In genomic region chr17:76150712-76151622, GRCh38 we compare ENCODE assay signal across 21 cellular contexts. TPM values are rescaled to one million over a fixed set of nuclear protein-coding genes. Genes with fewer than 3 reads are reported as not detected.
DNase-seq lines count a peak whose midpoint lies in the region; TF ChIP-seq lines count a peak whose summit lies in the region.
"Had no signal": no experiment of that assay in that cellular context is flagged by ENCODE, and none has a peak within 500 bp of the region (broad histone marks: within the 10 kb centered on the region; RNA-seq: fewer than 3 reads in every experiment).

No MANE protein-coding gene starts in this region.

- peaks cover 30% of the 10 kb centered on the region for H3K4me1 Mint-ChIP-seq in activated CD4-positive, alpha-beta T cell treated with anti-CD3 and anti-CD28 coated beads, Interleukin-2, amount 10 ng/mL, durations not matched to agents 24 days and 14 days
- peaks cover 23% of the 10 kb centered on the region for H3K4me1 Mint-ChIP-seq in endodermal cell
- H3K4me1 Mint-ChIP-seq in activated T-helper 2 cell treated with anti-CD3 and anti-CD28 coated beads, Interferon-gamma antibody, Interleukin-2, Interleukin-4, amounts not matched to agents 10 μg/mL and 5 μg/mL and 100 μg/mL, durations not matched to agents 14 hours and 24 hours and 36 hours (ENCODE audit: low read depth) = peaks cover 17% of the 10 kb centered on the region

- H3K27ac ChIP-seq in OCI-LY3 (ENCODE audit: low read length) = no peak overlapping the region; the same call in 1 of the 2 replicates
- H3K27ac ChIP-seq in endodermal cell (ENCODE audit: low read depth, low read length) = no peak overlapping the region
- H3K27ac ChIP-seq in prostate gland = peak overlapping the region; percentile 45
- H3K27ac ChIP-seq: thoracic aorta had no signal

- no peak overlapping the region for H3K4me3 Mint-ChIP-seq in activated CD4-positive, alpha-beta T cell treated with anti-CD3 and anti-CD28 coated beads, Interleukin-2, amount 10 ng/mL, durations not matched to agents 24 days and 14 days
- H3K4me3 Mint-ChIP-seq in endodermal cell = no peak overlapping the region
- no peak overlapping the region for H3K4me3 Mint-ChIP-seq in activated T-helper 2 cell treated with anti-CD3 and anti-CD28 coated beads, Interferon-gamma antibody, Interleukin-2, Interleukin-4, amounts not matched to agents 10 μg/mL and 5 μg/mL and 100 μg/mL, durations not matched to agents 14 hours and 24 hours and 36 hours (ENCODE audit: low read depth)
- H3K4me3 Mint-ChIP-seq: B cell had no signal

- H3K4me2 ChIP-seq in OCI-LY3 (ENCODE audit: low read length) = peak overlapping the region; percentile 37
- H3K4me2 ChIP-seq: smooth muscle cell had no signal

- H3K27ac Mint-ChIP-seq in activated CD4-positive, alpha-beta T cell treated with anti-CD3 and anti-CD28 coated beads, Interleukin-2, amount 10 ng/mL, durations not matched to agents 24 days and 14 days = peak overlapping the region; percentile 14
- H3K27ac Mint-ChIP-seq in endodermal cell = no peak overlapping the region
- no peak overlapping the region for H3K27ac Mint-ChIP-seq in activated T-helper 2 cell treated with anti-CD3 and anti-CD28 coated beads, Interferon-gamma antibody, Interleukin-2, Interleukin-4, amounts not matched to agents 10 μg/mL and 5 μg/mL and 100 μg/mL, durations not matched to agents 14 hours and 24 hours and 36 hours
- H3K27ac Mint-ChIP-seq: B cell had no signal

- no peak for TF ChIP-seq POLR2A in prostate gland (IDR thresholded peaks at IDR 0.05)

- WGBS in endodermal cell (ENCODE audit: insufficient coverage in 1 of 2, insufficient read length in 1 of 2), 2 experiments = 92 to 95% methylated on average over 14 to 23 of the region's 23 CpGs
- WGBS in prostate gland = 64% methylated on average over 23 of the region's 23 CpGs

- peak overlapping the region; percentile 52; the same call in 1 of the 2 replicates for H2AFZ ChIP-seq in OCI-LY3 (ENCODE audit: low read depth, low read length)

- H3K27me3 Mint-ChIP-seq in activated CD4-positive, alpha-beta T cell treated with anti-CD3 and anti-CD28 coated beads, Interleukin-2, amount 10 ng/mL, durations not matched to agents 24 days and 14 days = no peaks in the 10 kb centered on the region
- H3K27me3 Mint-ChIP-seq in endodermal cell (ENCODE audit: insufficient read depth) = peaks cover 3% of the 10 kb centered on the region
- no peaks in the 10 kb centered on the region for H3K27me3 Mint-ChIP-seq in activated T-helper 2 cell treated with anti-CD3 and anti-CD28 coated beads, Interferon-gamma antibody, Interleukin-2, Interleukin-4, amounts not matched to agents 10 μg/mL and 5 μg/mL and 100 μg/mL, durations not matched to agents 14 hours and 24 hours and 36 hours (ENCODE audit: low read depth)
- H3K27me3 Mint-ChIP-seq: B cell had no signal

- DNase-seq in activated CD4-positive, alpha-beta T cell treated with anti-CD3 and anti-CD28 coated beads, Interleukin-2, amount 10 ng/mL, durations not matched to agents 24 days and 14 days = no peak
- DNase-seq in activated CD4-positive, alpha-beta T cell treated with anti-CD3 and anti-CD28 coated beads, Interleukin-2, amount 50 U/mL, for 4 hours = no peak
- DNase-seq in endodermal cell (peak; percentile 42), prostate gland (ENCODE audit: low spot score) (peak; percentile 60), DMS114 treated with DMSO at 0.1 percent for 48 hours (lab: John Stamatoyannopoulos, UW; ENCODE audit: unreplicated experiment) (no peak)
- DNase-seq in activated T-helper 2 cell treated with anti-CD3 and anti-CD28 coated beads, Interferon-gamma antibody, Interleukin-2, Interleukin-4, amounts not matched to agents 10 μg/mL and 5 μg/mL and 100 μg/mL, durations not matched to agents 14 hours and 24 hours and 36 hours (ENCODE audit: low spot score) = no peak
- DNase-seq in activated effector memory CD4-positive, alpha-beta T cell treated with anti-CD3 and anti-CD28 coated beads, Interleukin-2, amount 50 U/mL, for 16 hours = no peak
- DNase-seq: 8988T; anterior cingulate cortex; DMS 273 treated with DMSO at 0.1 percent for 48 hours; NCI-H1417 treated with DMSO at 0.1 percent for 48 hours; NCI-H774; stimulated activated CD4-positive, alpha-beta T cell treated with anti-CD3 and anti-CD28 coated beads, Interleukin-4, amount 100 ng/mL, for 4 hours; T1000 had no signal

- no peaks in the 10 kb centered on the region for H3K79me2 ChIP-seq in OCI-LY3 (ENCODE audit: low read length)

- H4K20me1 ChIP-seq in OCI-LY3 (ENCODE audit: insufficient read depth, low read length) = no peaks in the 10 kb centered on the region

- no peaks in the 10 kb centered on the region for H3K9me3 Mint-ChIP-seq in activated CD4-positive, alpha-beta T cell treated with anti-CD3 and anti-CD28 coated beads, Interleukin-2, amount 10 ng/mL, durations not matched to agents 24 days and 14 days
- H3K9me3 Mint-ChIP-seq in endodermal cell = no peaks in the 10 kb centered on the region
- H3K9me3 Mint-ChIP-seq in activated T-helper 2 cell treated with anti-CD3 and anti-CD28 coated beads, Interferon-gamma antibody, Interleukin-2, Interleukin-4, amounts not matched to agents 10 μg/mL and 5 μg/mL and 100 μg/mL, durations not matched to agents 14 hours and 24 hours and 36 hours = no peaks in the 10 kb centered on the region

- intact Hi-C loops in activated CD4-positive, alpha-beta T cell treated with anti-CD3 and anti-CD28 coated beads, Interleukin-2, amount 10 ng/mL, durations not matched to agents 24 days and 14 days (cut with micrococcal nuclease) = no loop called here
- intact Hi-C loops in prostate gland (cut with DNase I) = no loop called here
- intact Hi-C loops in activated T-helper 2 cell treated with anti-CD3 and anti-CD28 coated beads, Interferon-gamma antibody, Interleukin-2, Interleukin-4, amounts not matched to agents 10 μg/mL and 5 μg/mL and 100 μg/mL, durations not matched to agents 14 hours and 24 hours and 36 hours (cut with micrococcal nuclease) = no loop called here

- H3K9me3 ChIP-seq in OCI-LY3 (ENCODE audit: insufficient read depth, low read length) (no peaks in the 10 kb centered on the region), endodermal cell (ENCODE audit: control insufficient read depth, low read length) (no peaks in the 10 kb centered on the region), prostate gland (no peaks in the 10 kb centered on the region)
- H3K9me3 ChIP-seq: thoracic aorta had no signal

- H3K9ac ChIP-seq in OCI-LY3 (ENCODE audit: low read length) = peak overlapping the region; percentile 24; the same call in 1 of the 2 replicates
- no peak overlapping the region for H3K9ac ChIP-seq in endodermal cell (ENCODE audit: extremely low read depth, low read length, poor library complexity, severe bottlenecking)

- H3K27me3 ChIP-seq in OCI-LY3 (ENCODE audit: low read depth, low read length) (peaks cover 5% of the 10 kb centered on the region; the same call in 1 of the 2 replicates), endodermal cell (ENCODE audit: control insufficient read depth, insufficient read depth, low read length, poor library complexity, severe bottlenecking) (no peaks in the 10 kb centered on the region), prostate gland (replicated peaks; ENCODE audit: insufficient read depth) (no peaks in the 10 kb centered on the region)

- H3K36me3 ChIP-seq in OCI-LY3 (replicated peaks; ENCODE audit: low read depth, low read length) (no peaks in the 10 kb centered on the region), endodermal cell (ENCODE audit: control insufficient read depth, insufficient read depth, low read length) (no peaks in the 10 kb centered on the region), prostate gland (no peaks in the 10 kb centered on the region)
- H3K36me3 ChIP-seq: thoracic aorta had no signal

- no peak for TF ChIP-seq CTCF in OCI-LY3 (IDR thresholded peaks at IDR 0.05; ENCODE audit: low read depth, low read length)
- no peak for TF ChIP-seq CTCF in endodermal cell (conservative IDR thresholded peaks at IDR 0.05)
- no peak for TF ChIP-seq CTCF in prostate gland (IDR thresholded peaks at IDR 0.05)

- H3K4me3 ChIP-seq in OCI-LY3 (ENCODE audit: low read length) (no peak overlapping the region), endodermal cell (ENCODE audit: low read length) (no peak overlapping the region), prostate gland (no peak overlapping the region)
- H3K4me3 ChIP-seq: smooth muscle cell, thoracic aorta had no signal

- H3K4me1 ChIP-seq in OCI-LY3 (ENCODE audit: low read length) = peaks cover 14% of the 10 kb centered on the region
- no peaks in the 10 kb centered on the region for H3K4me1 ChIP-seq in endodermal cell (ENCODE audit: control insufficient read depth, insufficient read depth, low read length)
- H3K4me1 ChIP-seq in prostate gland (replicated peaks) = peaks cover 4% of the 10 kb centered on the region

- H3K36me3 Mint-ChIP-seq in activated CD4-positive, alpha-beta T cell treated with anti-CD3 and anti-CD28 coated beads, Interleukin-2, amount 10 ng/mL, durations not matched to agents 24 days and 14 days (ENCODE audit: low read depth) = peaks cover 46% of the 10 kb centered on the region
- H3K36me3 Mint-ChIP-seq in endodermal cell (ENCODE audit: low read depth) = no peaks in the 10 kb centered on the region
- H3K36me3 Mint-ChIP-seq in activated T-helper 2 cell treated with anti-CD3 and anti-CD28 coated beads, Interferon-gamma antibody, Interleukin-2, Interleukin-4, amounts not matched to agents 10 μg/mL and 5 μg/mL and 100 μg/mL, durations not matched to agents 14 hours and 24 hours and 36 hours (ENCODE audit: low read depth) = peaks cover 28% of the 10 kb centered on the region

RNA-seq across cellular contexts. Expression of gene FOXJ1, which starts 9.9 kb away (rescaled TPM):
- 0.07 and 0.35 TPM in 2 replicates for total RNA-seq in activated CD4-positive, alpha-beta T cell treated with anti-CD3 and anti-CD28 coated beads, Interleukin-2, amount 10 ng/mL, durations not matched to agents 24 days and 14 days
- total RNA-seq in endodermal cell (10 to 100 TPM; 17.8 to 23.6 TPM), prostate gland (10 to 100 TPM in 1 of 2 donors, under 1 TPM in 1; 0.55 to 11.2 TPM)
- 12.3 TPM for polyA plus RNA-seq in endodermal cell (2013, experiment 1 of 2)
- polyA plus RNA-seq in endodermal cell (2013, experiment 2 of 2) = 12.8 TPM
- total RNA-seq in activated T-helper 2 cell treated with anti-CD3 and anti-CD28 coated beads, Interferon-gamma antibody, Interleukin-2, Interleukin-4, amounts not matched to agents 10 μg/mL and 5 μg/mL and 100 μg/mL, durations not matched to agents 14 hours and 24 hours and 36 hours = 0.11 TPM in 2 replicates
- total RNA-seq: fibroblast of lung, lung microvascular endothelial cell, SK-MEL-5, smooth muscle cell, thoracic aorta had no signal
- polyA plus RNA-seq: fibroblast of lung, smooth muscle cell had no signal

RNA-seq across cellular contexts. Expression of gene EXOC7, which starts 47.4 kb away (rescaled TPM):
- 104 and 108 TPM in 2 replicates for total RNA-seq in activated CD4-positive, alpha-beta T cell treated with anti-CD3 and anti-CD28 coated beads, Interleukin-2, amount 10 ng/mL, durations not matched to agents 24 days and 14 days
- 100 to 1,000 TPM; 159 to 187 TPM for total RNA-seq in endodermal cell
- polyA plus RNA-seq in endodermal cell (2013, experiment 1 of 2) = 83.1 TPM
- polyA plus RNA-seq in endodermal cell (2013, experiment 2 of 2) = 82.3 TPM
- total RNA-seq in prostate gland = 100 to 1,000 TPM; 136 to 159 TPM
- 103 and 110 TPM in 2 replicates for total RNA-seq in activated T-helper 2 cell treated with anti-CD3 and anti-CD28 coated beads, Interferon-gamma antibody, Interleukin-2, Interleukin-4, amounts not matched to agents 10 μg/mL and 5 μg/mL and 100 μg/mL, durations not matched to agents 14 hours and 24 hours and 36 hours

Comparison
In these comparisons a context has a peak if more than half of its experiments do, and no peak if none do; other contexts are left out.
1. DNase-seq: peak in endodermal cell (single experiment) and prostate gland (single experiment); none in activated CD4-positive, alpha-beta T cell treated with anti-CD3 and anti-CD28 coated beads, Interleukin-2, amount 10 ng/mL, durations not matched to agents 24 days and 14 days (single experiment), activated CD4-positive, alpha-beta T cell treated with anti-CD3 and anti-CD28 coated beads, Interleukin-2, amount 50 U/mL, for 4 hours (0 of 2), DMS114 treated with DMSO at 0.1 percent for 48 hours (single experiment), activated T-helper 2 cell treated with anti-CD3 and anti-CD28 coated beads, Interferon-gamma antibody, Interleukin-2, Interleukin-4, amounts not matched to agents 10 μg/mL and 5 μg/mL and 100 μg/mL, durations not matched to agents 14 hours and 24 hours and 36 hours (single experiment) and activated effector memory CD4-positive, alpha-beta T cell treated with anti-CD3 and anti-CD28 coated beads, Interleukin-2, amount 50 U/mL, for 16 hours (single experiment).
2. H3K27ac ChIP-seq: peak in prostate gland (2 of 2); none in OCI-LY3 (single experiment) and endodermal cell (single experiment).